In genomic region chr16:9088848-9089247, GRCh38 we compare ENCODE assay signal across 1 cellular context.
A peak's percentile ranks its signal among the peaks of the same experiment; 100 is the strongest.
TF ChIP-seq lines count a peak whose summit lies in the region.

No MANE protein-coding gene starts in this region.

TF ChIP-seq in HepG2, 621 proteins besides CTCF, POLR2A, EP300 and RAD21 (continued from another document and continues in another):
- TF ChIP-seq NFE2L1 (CRISPR knock-in tag; IDR thresholded peaks at IDR 0.05; ENCODE audit: borderline replicate concordance) (no peak), ZNF138 (CRISPR knock-in tag; IDR thresholded peaks at IDR 0.05; ENCODE audit: low read depth) (no peak), DPF2 (CRISPR knock-in tag; IDR thresholded peaks at IDR 0.05; ENCODE audit: borderline replicate concordance, low read depth) (no peak), ZNF558 (CRISPR knock-in tag; IDR thresholded peaks at IDR 0.05; ENCODE audit: borderline replicate concordance) (no peak), ZMYM3 (CRISPR knock-in tag; IDR thresholded peaks at IDR 0.05) (peak; percentile 74; the same call in 1 of the 2 replicates), MNT (IDR thresholded peaks at IDR 0.05) (peak; percentile 99), CBFB (CRISPR knock-in tag; IDR thresholded peaks at IDR 0.05) (no peak), DMTF1 (CRISPR knock-in tag; IDR thresholded peaks at IDR 0.05) (no peak), ZNF256 (CRISPR knock-in tag; conservative IDR thresholded peaks at IDR 0.05) (no peak), ZC3H13 (CRISPR knock-in tag; IDR thresholded peaks at IDR 0.05) (no peak), SAFB2 (CRISPR knock-in tag; IDR thresholded peaks at IDR 0.05; ENCODE audit: borderline replicate concordance, low read depth) (no peak), ZNF740 (CRISPR knock-in tag; IDR thresholded peaks at IDR 0.05) (no peak), ZBTB4 (CRISPR knock-in tag; IDR thresholded peaks at IDR 0.05; ENCODE audit: borderline replicate concordance) (no peak), MLX (CRISPR knock-in tag; IDR thresholded peaks at IDR 0.05) (no peak), FUBP1 (CRISPR knock-in tag; IDR thresholded peaks at IDR 0.05; ENCODE audit: borderline replicate concordance) (no peak), KLF12 (CRISPR knock-in tag; IDR thresholded peaks at IDR 0.05; ENCODE audit: borderline replicate concordance) (no peak), SMARCC2 (IDR thresholded peaks at IDR 0.05) (no peak), NCOA1 (CRISPR knock-in tag; IDR thresholded peaks at IDR 0.05) (no peak), ELF4 (CRISPR knock-in tag; IDR thresholded peaks at IDR 0.05; ENCODE audit: borderline replicate concordance) (no peak), ETS1 (CRISPR knock-in tag; IDR thresholded peaks at IDR 0.05) (no peak), ZNF710 (CRISPR knock-in tag; IDR thresholded peaks at IDR 0.05; ENCODE audit: borderline replicate concordance) (no peak), THRA (CRISPR knock-in tag; IDR thresholded peaks at IDR 0.05; ENCODE audit: borderline replicate concordance) (no peak), FOXP1 (IDR thresholded peaks at IDR 0.05) (no peak), FOXP1 (CRISPR knock-in tag; IDR thresholded peaks at IDR 0.05) (no peak), GTF2F1 (IDR thresholded peaks at IDR 0.05; ENCODE audit: low read length) (no peak), HHEX (CRISPR knock-in tag; IDR thresholded peaks at IDR 0.05) (no peak), ZNF605 (CRISPR knock-in tag; IDR thresholded peaks at IDR 0.05) (peak; percentile 83), POGK (CRISPR knock-in tag; conservative IDR thresholded peaks at IDR 0.05) (no peak), TOPORS (CRISPR knock-in tag; IDR thresholded peaks at IDR 0.05) (no peak), MED1 (CRISPR knock-in tag; IDR thresholded peaks at IDR 0.05) (peak; percentile 42; the same call in 1 of the 2 replicates), ZBTB8A (CRISPR knock-in tag; IDR thresholded peaks at IDR 0.05; ENCODE audit: borderline replicate concordance, low read depth) (no peak), ZBTB25 (CRISPR knock-in tag; IDR thresholded peaks at IDR 0.05) (peak; percentile 43; the same call in 1 of the 2 replicates), HNF4A (CRISPR knock-in tag; IDR thresholded peaks at IDR 0.05) (peak; percentile 71), GLI4 (CRISPR knock-in tag; IDR thresholded peaks at IDR 0.05; ENCODE audit: borderline replicate concordance) (no peak), SAP130 (CRISPR knock-in tag; IDR thresholded peaks at IDR 0.05; ENCODE audit: low read depth) (0 out of 2 replicates have a peak, but pooled peaks have one; percentile 33), ZFY (CRISPR knock-in tag; IDR thresholded peaks at IDR 0.05) (peak; percentile 40; the same call in 1 of the 2 replicates), NR2F1 (CRISPR knock-in tag; IDR thresholded peaks at IDR 0.05) (no peak), TAF1 (CRISPR knock-in tag; IDR thresholded peaks at IDR 0.05) (no peak), ZBTB49 (CRISPR knock-in tag; IDR thresholded peaks at IDR 0.05; ENCODE audit: borderline replicate concordance) (no peak), ZNF232 (CRISPR knock-in tag; IDR thresholded peaks at IDR 0.05; ENCODE audit: borderline replicate concordance) (0 out of 2 replicates have a peak, but pooled peaks have one; percentile 50), MAF1 (CRISPR knock-in tag; IDR thresholded peaks at IDR 0.05; ENCODE audit: borderline replicate concordance) (no peak)
